14 cellular contexts compared by ENCODE assay signal in genomic region chr17:47999612-48000011, GRCh38. TPM values are rescaled to one million over a fixed set of nuclear protein-coding genes. Genes with fewer than 3 reads are reported as not detected.
DNase-seq lines count a peak whose midpoint lies in the region; ATAC-seq and TF ChIP-seq lines count a peak whose summit lies in the region.
"Had no signal": no experiment of that assay in that cellular context is flagged by ENCODE, and none has a peak within 500 bp of the region (broad histone marks: within the 10 kb centered on the region; RNA-seq: fewer than 3 reads in every experiment).

No MANE protein-coding gene starts in this region.

- H3K9ac ChIP-seq in OCI-LY3 (ENCODE audit: low read length) = no peak overlapping the region

- no peak for ATAC-seq in HG03469 (IDR thresholded peaks at IDR 0.05; ENCODE audit: unreplicated experiment)
- no peak for ATAC-seq in GM18858 (IDR thresholded peaks at IDR 0.05; ENCODE audit: unreplicated experiment)
- ATAC-seq: left ventricle myocardium superior had no signal

- H3K79me2 ChIP-seq in OCI-LY3 (ENCODE audit: low read length) = no peaks in the 10 kb centered on the region

- no peak overlapping the region for H3K4me3 ChIP-seq in OCI-LY3 (ENCODE audit: low read length)
- H3K4me3 ChIP-seq: spleen had no signal

- H2AFZ ChIP-seq in OCI-LY3 (ENCODE audit: low read depth, low read length) = peak overlapping the region; percentile 41

- no peak overlapping the region for H3K4me2 ChIP-seq in OCI-LY3 (ENCODE audit: low read length)

- TF ChIP-seq CTCF in OCI-LY3 (IDR thresholded peaks at IDR 0.05; ENCODE audit: low read depth, low read length) = no peak

- peaks cover 24% of the 10 kb centered on the region for H3K4me1 ChIP-seq in OCI-LY3 (ENCODE audit: low read length)

- no peaks in the 10 kb centered on the region for H3K27me3 ChIP-seq in OCI-LY3 (ENCODE audit: low read depth, low read length)

- no peaks in the 10 kb centered on the region for H4K20me1 ChIP-seq in OCI-LY3 (ENCODE audit: insufficient read depth, low read length)

- no peak overlapping the region for H3K27ac ChIP-seq in OCI-LY3 (ENCODE audit: low read length)
- H3K27ac ChIP-seq: spleen had no signal

- H3K9me3 ChIP-seq in OCI-LY3 (ENCODE audit: insufficient read depth, low read length) = no peaks in the 10 kb centered on the region
- H3K9me3 ChIP-seq: spleen had no signal

- H3K36me3 ChIP-seq in OCI-LY3 (replicated peaks; ENCODE audit: low read depth, low read length) = no peaks in the 10 kb centered on the region
- H3K36me3 ChIP-seq: spleen had no signal

- DNase-seq in AG08395 (ENCODE audit: low spot score) (peak; percentile 20), Daoy (ENCODE audit: low read depth) (peak; percentile 35), fibroblast of peridontal ligament (ENCODE audit: extremely low read depth) (peak; percentile 23), NCI-H774 (lab: John Stamatoyannopoulos, UW) (no peak), GM19238 (ENCODE audit: insufficient read length, low spot score) (no peak)
- DNase-seq: activated B cell treated with CpG ODN at 0.5 μM for 24 hours; anterior cingulate cortex; GF-D8; left ventricle myocardium superior; NK-92 treated with Interleukin-12 subunit alpha and Interleukin-12 subunit beta, amount 100 ng/mL, for 24 hours; spleen had no signal

RNA-seq across cellular contexts. Expression of gene CDK5RAP3, which starts 28.7 kb away (rescaled TPM):
- total RNA-seq in Daoy (2014; rRNA removed; shearing (Covaris generic)) = 74.2 and 93.5 TPM in 2 replicates

RNA-seq across cellular contexts. Expression of gene COPZ2, which starts 38.0 kb away (rescaled TPM):
- total RNA-seq in Daoy (2014; rRNA removed; shearing (Covaris generic)) = 0.57 and 5.5 TPM in 2 replicates

RNA-seq across cellular contexts. Expression of gene PRR15L, which starts 41.9 kb away (rescaled TPM):
- total RNA-seq in Daoy (2014; rRNA removed; shearing (Covaris generic)) = not detected in 2 replicates
- total RNA-seq: activated B cell treated with CpG ODN at 0.5 μM for 24 hours, left ventricle myocardium superior, spleen had no signal

RNA-seq across cellular contexts. Expression of gene NFE2L1, which starts 48.5 kb away (rescaled TPM):
- 19.1 and 22.3 TPM in 2 replicates for total RNA-seq in Daoy (2014; rRNA removed; shearing (Covaris generic))

RNA-seq across cellular contexts. Expression of gene PNPO, which starts 58.2 kb away (rescaled TPM):
- 18.5 and 26.9 TPM in 2 replicates for total RNA-seq in Daoy (2014; rRNA removed; shearing (Covaris generic))

Comparison
In these comparisons a context has a peak if more than half of its experiments do, and no peak if none do; other contexts are left out.
1. DNase-seq: peak in AG08395 (single experiment), Daoy (single experiment) and fibroblast of peridontal ligament (single experiment); none in NCI-H774 (single experiment) and GM19238 (single experiment).